8 cellular contexts compared by ENCODE assay signal in genomic region chr1:24705260-24706073, GRCh38. TPM values are rescaled to one million over a fixed set of nuclear protein-coding genes. Genes with fewer than 3 reads are reported as not detected.
A peak's percentile ranks its signal among the peaks of the same experiment; 100 is the strongest.
DNase-seq lines count a peak whose midpoint lies in the region; ATAC-seq and TF ChIP-seq lines count a peak whose summit lies in the region.

No MANE protein-coding gene starts in this region.

- DNase-seq in CD1c-positive myeloid dendritic cell (ENCODE audit: extremely low spot score), result peak; percentile 70
- peak; percentile 36 for DNase-seq in GM23248
- DNase-seq in NCI-H2081 (lab: John Stamatoyannopoulos, UW), result peak; percentile 99 to 100
- DNase-seq in fibroblast of gingiva (ENCODE audit: low read depth), result peak; percentile 74
- DNase-seq in mucosa of gallbladder (ENCODE audit: low spot score), result peak; percentile 88
- no peak for DNase-seq in thoracic aorta (ENCODE audit: low spot score)

- H3K4me1 ChIP-seq in GM23248 (ENCODE audit: insufficient read depth), result peaks cover 41% of the 10 kb centered on the region
- peaks cover 0 to 10% of the 10 kb centered on the region in 2 donors for H3K4me1 ChIP-seq in thoracic aorta (ENCODE audit: control insufficient read depth in 1 of 2, low read depth in 2 of 2)

- in situ Hi-C loops in GM23248 (cut with MboI), result no loop called here

- no peaks in the 10 kb centered on the region for H4K20me1 ChIP-seq in GM23248 (ENCODE audit: insufficient read depth)

- WGBS in GM23248 (ENCODE audit: low coverage in 1 of 2, low lambda C conversion rate in 2 of 2, missing lambda C conversion rate in 2 of 2), 2 experiments, result 75 to 77% methylated on average over 18 of the region's 18 CpGs

- no peaks in the 10 kb centered on the region for H3K9me2 ChIP-seq in GM23248 (ENCODE audit: insufficient read depth)

- H3K27me3 ChIP-seq in GM23248 (replicated peaks; ENCODE audit: insufficient read depth) (no peaks in the 10 kb centered on the region), thoracic aorta (replicated peaks; ENCODE audit: insufficient read depth) (no peaks in the 10 kb centered on the region)

- peak overlapping the region; percentile 77 for H2AFZ ChIP-seq in GM23248

- TF ChIP-seq CTCF in WI38 (IDR thresholded peaks at IDR 0.05; ENCODE audit: low read depth, low read length), result no peak
- no peak for TF ChIP-seq CTCF in thoracic aorta (IDR thresholded peaks at IDR 0.05)

- H3K4me3 ChIP-seq in GM23248 (no peak overlapping the region), WI38 (ENCODE audit: low read depth, low read length) (0 out of 2 replicates have a peak overlapping the region, but pooled peaks have one; percentile 6), thoracic aorta (peak overlapping the region; percentile 10)

- H3K27ac ChIP-seq in GM23248 (peak overlapping the region; percentile 74), thoracic aorta (peak overlapping the region; percentile 9 to 53)

- H3K79me2 ChIP-seq in GM23248 (ENCODE audit: insufficient read depth), result peaks cover 12% of the 10 kb centered on the region; the same call in 1 of the 2 replicates

- H3K9ac ChIP-seq in GM23248, result peak overlapping the region; percentile 55

- H3K4me2 ChIP-seq in GM23248 (ENCODE audit: unreplicated experiment), result peak overlapping the region; percentile 60

- H3K9me3 ChIP-seq in GM23248 (ENCODE audit: low read depth) (no peaks in the 10 kb centered on the region), thoracic aorta (no peaks in the 10 kb centered on the region)

- H3F3A ChIP-seq in GM23248 (ENCODE audit: insufficient read depth), result peaks cover 32% of the 10 kb centered on the region

- H3K36me3 ChIP-seq in GM23248 (ENCODE audit: low read depth) (no peaks in the 10 kb centered on the region), thoracic aorta (no peaks in the 10 kb centered on the region)

- peak; percentile 44 for ATAC-seq in thoracic aorta (ENCODE audit: insufficient number of reproducible peaks, low FRiP score, low read depth)
- ATAC-seq in HG03039 (IDR thresholded peaks at IDR 0.05; ENCODE audit: unreplicated experiment), result no peak

RNA-seq across cellular contexts. Expression of gene CLIC4, which starts 39.8 kb away (rescaled TPM):
- total RNA-seq in GM23248 (2014; rRNA removed; shearing (Covaris generic)), result 1,589 and 1,665 TPM in 2 replicates
- 1,380 and 1,381 TPM in 2 replicates for polyA plus RNA-seq in GM23248 (2016; fragmentation: Nextera tagmentation; extraction: Ambion mirVana)
- total RNA-seq in mucosa of gallbladder, result 204 TPM
- 100 to 1,000 TPM; 740 to 777 TPM for total RNA-seq in thoracic aorta
